In the genomic region with DNA sequence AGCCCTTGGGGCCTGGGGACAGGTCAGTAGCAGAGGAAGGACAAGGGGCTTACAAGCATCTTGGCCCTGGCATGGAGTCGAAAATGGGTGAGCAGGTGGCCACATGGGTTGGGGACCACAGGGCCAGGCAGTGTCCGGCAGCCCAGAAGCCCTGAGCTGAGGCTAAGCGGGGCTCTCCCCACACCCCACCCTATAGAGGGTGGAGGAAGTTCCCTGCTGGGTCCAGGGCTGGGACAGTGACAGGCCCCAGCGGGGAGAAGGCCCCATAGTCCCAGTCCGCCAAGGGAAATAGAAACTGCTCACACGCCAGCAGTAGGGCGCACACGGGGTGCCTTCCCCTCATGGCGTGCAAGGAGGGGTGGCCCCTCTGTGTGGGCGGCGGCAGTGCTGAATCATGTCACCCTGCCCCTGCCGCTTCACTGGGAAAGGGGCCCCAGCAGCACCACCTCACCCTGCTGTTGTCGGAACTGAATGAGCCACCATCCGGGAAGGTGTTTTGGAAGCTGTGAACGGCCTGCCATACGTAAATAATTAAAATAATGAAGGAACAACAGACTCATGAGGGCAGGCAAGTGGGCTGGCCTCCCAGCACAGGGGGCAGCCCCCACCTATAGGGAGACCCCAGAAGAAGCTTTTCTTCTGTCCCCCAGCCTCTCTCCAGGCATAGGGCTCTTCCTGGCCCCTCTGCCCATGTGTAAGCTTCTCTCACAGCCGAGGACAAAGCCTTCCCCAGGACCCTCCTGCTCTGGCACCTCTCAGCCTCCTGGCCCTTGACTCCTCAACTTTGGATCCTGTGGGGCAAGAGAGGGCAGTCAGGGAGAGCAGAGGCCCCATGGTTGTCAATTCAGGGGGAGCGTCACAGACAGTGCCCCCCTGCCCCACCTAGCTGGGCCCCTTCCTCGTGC, we compare ENCODE assay signal across 8 cellular contexts. TPM values are rescaled to one million over a fixed set of nuclear protein-coding genes. Genes with fewer than 3 reads are reported as not detected.
A peak's percentile ranks its signal among the peaks of the same experiment; 100 is the strongest.
DNase-seq lines count a peak whose midpoint lies in the region; ATAC-seq, FAIRE-seq and TF ChIP-seq lines count a peak whose summit lies in the region.

No MANE protein-coding gene starts in this region.

- no peak for TF ChIP-seq EP300 in K562 (IDR thresholded peaks at IDR 0.05; ENCODE audit: low read length)

- H3K9me3 ChIP-seq in K562 (replicated peaks; ENCODE audit: control insufficient read depth, insufficient read depth, low read depth, low read length) = no peaks in the 10 kb centered on the region

- in situ Hi-C loops in K562 (cut with MboI) = no loop called here

- no peak for TF ChIP-seq CTCF in K562 (IDR thresholded peaks at IDR 0.05 in 2 of 3, conservative IDR thresholded peaks at IDR 0.05 in 1 of 3; ENCODE audit: insufficient read depth in 2 of 3, low read depth in 1 of 3, low read length in 3 of 3)

- intact Hi-C loops in K562 (cut with micrococcal nuclease) = no loop called here

- POLR2A ChIA-PET in K562 (lab: Yijun Ruan, JAX) = interaction anchor here (0.6 to 1.6 kb wide), 4 partner anchors 8 to 41 kb away, joined by 3 to 6 read pairs (median 4); no protein-coding TSS in a partner anchor

- DNase-seq in T-helper 9 cell = peak; percentile 49
- peak; percentile 77 to 93 (median 90) for DNase-seq in K562 (ENCODE audit: extremely low read depth in 1 of 4, low spot score in 3 of 4)
- peak; percentile 93 for DNase-seq in stimulated activated CD8-positive, alpha-beta memory T cell treated with anti-CD3 and anti-CD28 coated beads, Interleukin-12 subunit alpha, Interleukin-12 subunit beta, amount 100 ng/mL, for 24 hours (ENCODE audit: extremely low read depth)
- DNase-seq in LoVo (ENCODE audit: low spot score) = no peak
- DNase-seq in AG20443 (ENCODE audit: low spot score) = no peak
- no peak for DNase-seq in NOMO-1 (lab: John Stamatoyannopoulos, UW; ENCODE audit: unreplicated experiment in 2 of 2)

- TF ChIP-seq POLR2A in GM18526 (IDR thresholded peaks at IDR 0.05; ENCODE audit: extremely low read depth, insufficient read length) (peak; percentile 73), K562 (conservative IDR thresholded peaks at IDR 0.05) (peak; percentile 73)

- peaks cover 3% of the 10 kb centered on the region for H3K9me1 ChIP-seq in K562 (ENCODE audit: control insufficient read depth, insufficient read depth, low read length)

- H3K4me2 ChIP-seq in K562 (ENCODE audit: insufficient read depth, low read length) = peak overlapping the region; percentile 71

- no peaks in the 10 kb centered on the region for H3K79me2 ChIP-seq in K562 (ENCODE audit: control insufficient read depth, insufficient read depth, low read length)

- H2AFZ ChIP-seq in K562 (ENCODE audit: low read depth, low read length) = peak overlapping the region; percentile 99

- no peak for TF ChIP-seq RAD21 in K562 (CRISPR knock-in tag; conservative IDR thresholded peaks at IDR 0.05 in 1 of 2, IDR thresholded peaks at IDR 0.05 in 1 of 2)

- peak; percentile 87 for FAIRE-seq in K562 (lab: Jason Lieb, UNC)

- BruUV-seq in K562 (replicated peaks; lab: Mats Ljungman, UMichigan) = no TSS peak

- no peaks in the 10 kb centered on the region for H4K20me1 ChIP-seq in K562 (replicated peaks; ENCODE audit: control insufficient read depth, insufficient read depth, low read length)

- H3K9ac ChIP-seq in K562 (ENCODE audit: insufficient read depth in 1 of 2, low read depth in 2 of 2, low read length in 2 of 2) = peak overlapping the region; percentile 67 to 90

- H3K4me3 ChIP-seq in K562 = no peak overlapping the region; the same call in 1 of the 2 replicates

- 15% methylated on average over 15 of the region's 19 CpGs for WGBS in K562 (ENCODE audit: insufficient coverage, low coverage, missing lambda C conversion rate)

- CTCF ChIA-PET in K562 (lab: Yijun Ruan, JAX; ENCODE audit: low intra/inter-chr PET ratio) = interaction anchor here (0.5 kb wide), 1 partner anchor 102 kb away, joined by 3 read pairs; no protein-coding TSS in a partner anchor

- H3K4me1 ChIP-seq in K562 (replicated peaks in 1 of 2; ENCODE audit: control insufficient read depth in 2 of 2, insufficient read depth in 2 of 2, low read length in 2 of 2) = peaks cover 25 to 37% of the 10 kb centered on the region in 2 experiments

- peak overlapping the region; percentile 82 for H3K27ac ChIP-seq in K562 (ENCODE audit: extremely low read depth, low read depth, low read length)

- no peaks in the 10 kb centered on the region for H3K36me3 ChIP-seq in K562 (ENCODE audit: control insufficient read depth, insufficient read depth, low read length)

- ATAC-seq in HG02884 (IDR thresholded peaks at IDR 0.05; ENCODE audit: unreplicated experiment) (peak; percentile 51), K562 (peak; percentile 84)

- no peaks in the 10 kb centered on the region for H3K27me3 ChIP-seq in K562 (ENCODE audit: control insufficient read depth in 2 of 2, insufficient read depth in 2 of 2, low read length in 2 of 2)

RNA-seq across cellular contexts. Expression of gene DUSP2, which starts 12.7 kb away (rescaled TPM):
- total RNA-seq in K562 (2011; cell fraction: chromatin; rRNA removed; ENCODE audit: low replicate concordance) = 0.16 TPM in 1 of 2 replicates, not detected in the other
- total RNA-seq in K562 (2011; cell fraction: nucleolus; rRNA removed) = 0.33 TPM in 1 of 2 replicates, not detected in the other
- total RNA-seq in K562 (2011; cell fraction: nucleoplasm; rRNA removed) = not detected in 2 replicates
- total RNA-seq in K562 (2014; rRNA removed) (not detected in 2 replicates), K562 (2014; rRNA removed; fragmentation: Illumina TruSeq; extraction: Trizol) (not detected in 2 replicates), K562 (2015; rRNA removed; fragmentation: Illumina TruSeq; extraction: Trizol) (not detected in 2 replicates), K562 (2021) (0.18 and 0.42 TPM in 2 replicates)
- polyA plus RNA-seq in K562 (2011; rRNA removed) (0.04 TPM in 1 of 2 replicates, not detected in the other), K562 (2014; fragmentation: Illumina TruSeq; extraction: Trizol) (not detected in 2 replicates), K562 (2014; fragmentation: Nextera tagmentation; extraction: Ambion mirVana) (not detected), K562 (2014; rRNA removed) (not detected in 2 replicates)
- 0.06 and 0.07 TPM in 2 replicates for polyA plus RNA-seq in K562 (2011; cell fraction: cytosol; rRNA removed)
- 0.14 and 0.64 TPM in 2 replicates for polyA plus RNA-seq in K562 (2011; cell fraction: nucleus; rRNA removed)
- 0.08 TPM in 1 of 2 replicates, not detected in the other for polyA plus RNA-seq in K562 (2012)
- not detected in 2 replicates for polyA minus RNA-seq in K562 (2011; rRNA and poly(A)+ RNA removed)
- polyA minus RNA-seq in K562 (2011; cell fraction: cytosol; rRNA and poly(A)+ RNA removed) = 0.76 and 1.8 TPM in 2 replicates
- polyA minus RNA-seq in K562 (2011; cell fraction: nucleus; rRNA and poly(A)+ RNA removed) = 0.40 and 0.89 TPM in 2 replicates

RNA-seq across cellular contexts. Expression of gene ASTL, which starts 19.6 kb away (rescaled TPM):
- not detected in 2 replicates for total RNA-seq in K562 (2011; cell fraction: chromatin; rRNA removed; ENCODE audit: low replicate concordance)
- total RNA-seq in K562 (2011; cell fraction: nucleolus; rRNA removed) = not detected in 2 replicates
- not detected in 2 replicates for total RNA-seq in K562 (2011; cell fraction: nucleoplasm; rRNA removed)
- total RNA-seq in K562 (2014; rRNA removed) (not detected in 2 replicates), K562 (2014; rRNA removed; fragmentation: Illumina TruSeq; extraction: Trizol) (not detected in 2 replicates), K562 (2015; rRNA removed; fragmentation: Illumina TruSeq; extraction: Trizol) (not detected in 2 replicates), K562 (2021) (not detected in 2 replicates)
- polyA plus RNA-seq in K562 (2011; rRNA removed) (not detected in 2 replicates), K562 (2014; fragmentation: Illumina TruSeq; extraction: Trizol) (not detected in 2 replicates), K562 (2014; fragmentation: Nextera tagmentation; extraction: Ambion mirVana) (not detected), K562 (2014; rRNA removed) (not detected in 2 replicates)
- polyA plus RNA-seq in K562 (2011; cell fraction: cytosol; rRNA removed) = not detected in 2 replicates
- polyA plus RNA-seq in K562 (2011; cell fraction: nucleus; rRNA removed) = not detected in 2 replicates
- polyA plus RNA-seq in K562 (2012) = not detected in 2 replicates
- not detected in 2 replicates for polyA minus RNA-seq in K562 (2011; rRNA and poly(A)+ RNA removed)
- not detected in 2 replicates for polyA minus RNA-seq in K562 (2011; cell fraction: cytosol; rRNA and poly(A)+ RNA removed)
- not detected in 2 replicates for polyA minus RNA-seq in K562 (2011; cell fraction: nucleus; rRNA and poly(A)+ RNA removed)

RNA-seq across cellular contexts. Expression of gene ADRA2B, which starts 41.5 kb away (rescaled TPM):
- total RNA-seq in K562 (2011; cell fraction: chromatin; rRNA removed; ENCODE audit: low replicate concordance) = 0.07 and 0.11 TPM in 2 replicates
- total RNA-seq in K562 (2011; cell fraction: nucleolus; rRNA removed) = 0.13 and 0.17 TPM in 2 replicates
- not detected in 2 replicates for total RNA-seq in K562 (2011; cell fraction: nucleoplasm; rRNA removed)
- not detected in 2 replicates for total RNA-seq in K562 (2014; rRNA removed)
- not detected in 2 replicates for total RNA-seq in K562 (2014; rRNA removed; fragmentation: Illumina TruSeq; extraction: Trizol)
- total RNA-seq in K562 (2015; rRNA removed; fragmentation: Illumina TruSeq; extraction: Trizol) = not detected in 2 replicates
- not detected in 2 replicates for total RNA-seq in K562 (2021)
- not detected in 2 replicates for polyA plus RNA-seq in K562 (2011; rRNA removed)
- 0.04 TPM in 1 of 2 replicates, not detected in the other for polyA plus RNA-seq in K562 (2011; cell fraction: cytosol; rRNA removed)
- polyA plus RNA-seq in K562 (2011; cell fraction: nucleus; rRNA removed) = 0.14 and 0.27 TPM in 2 replicates
- 0.03 TPM in 1 of 2 replicates, not detected in the other for polyA plus RNA-seq in K562 (2012)
- not detected in 2 replicates for polyA plus RNA-seq in K562 (2014; fragmentation: Illumina TruSeq; extraction: Trizol)
- polyA plus RNA-seq in K562 (2014; fragmentation: Nextera tagmentation; extraction: Ambion mirVana) = not detected
- not detected in 2 replicates for polyA plus RNA-seq in K562 (2014; rRNA removed)
- polyA minus RNA-seq in K562 (2011; rRNA and poly(A)+ RNA removed) = not detected in 2 replicates
- not detected in 2 replicates for polyA minus RNA-seq in K562 (2011; cell fraction: cytosol; rRNA and poly(A)+ RNA removed)
- polyA minus RNA-seq in K562 (2011; cell fraction: nucleus; rRNA and poly(A)+ RNA removed) = not detected in 2 replicates

RNA-seq across cellular contexts. Expression of gene STARD7, which starts 50.7 kb away (rescaled TPM):
- 162 and 181 TPM in 2 replicates for total RNA-seq in K562 (2011; cell fraction: chromatin; rRNA removed; ENCODE audit: low replicate concordance)
- total RNA-seq in K562 (2011; cell fraction: nucleolus; rRNA removed) = 102 and 117 TPM in 2 replicates
- total RNA-seq in K562 (2011; cell fraction: nucleoplasm; rRNA removed) = 122 and 139 TPM in 2 replicates
- total RNA-seq in K562 (2014; rRNA removed) (147 and 306 TPM in 2 replicates), K562 (2014; rRNA removed; fragmentation: Illumina TruSeq; extraction: Trizol) (173 and 193 TPM in 2 replicates), K562 (2015; rRNA removed; fragmentation: Illumina TruSeq; extraction: Trizol) (170 and 173 TPM in 2 replicates), K562 (2021) (192 and 196 TPM in 2 replicates)
- polyA plus RNA-seq in K562 (2011; rRNA removed) (95.3 and 108 TPM in 2 replicates), K562 (2014; fragmentation: Illumina TruSeq; extraction: Trizol) (136 and 145 TPM in 2 replicates), K562 (2014; fragmentation: Nextera tagmentation; extraction: Ambion mirVana) (100 to 1,000 TPM in 1 of 2 experiments, 10 to 100 TPM in 1; 90.9 to 140 TPM), K562 (2014; rRNA removed) (103 and 122 TPM in 2 replicates)
- polyA plus RNA-seq in K562 (2011; cell fraction: cytosol; rRNA removed) = 41.7 and 76.2 TPM in 2 replicates
- polyA plus RNA-seq in K562 (2011; cell fraction: nucleus; rRNA removed) = 118 and 127 TPM in 2 replicates
- polyA plus RNA-seq in K562 (2012) = 80.3 and 106 TPM in 2 replicates
- polyA minus RNA-seq in K562 (2011; rRNA and poly(A)+ RNA removed) = 143 and 146 TPM in 2 replicates
- 72.4 and 78.6 TPM in 2 replicates for polyA minus RNA-seq in K562 (2011; cell fraction: cytosol; rRNA and poly(A)+ RNA removed)
- 76.7 and 83.3 TPM in 2 replicates for polyA minus RNA-seq in K562 (2011; cell fraction: nucleus; rRNA and poly(A)+ RNA removed)

Comparison
In these comparisons a context has a peak if more than half of its experiments do, and no peak if none do; other contexts are left out.
1. DNase-seq: peak in T-helper 9 cell (single experiment), K562 (4 of 4) and stimulated activated CD8-positive, alpha-beta memory T cell treated with anti-CD3 and anti-CD28 coated beads, Interleukin-12 subunit alpha, Interleukin-12 subunit beta, amount 100 ng/mL, for 24 hours (single experiment); none in LoVo (single experiment), AG20443 (single experiment) and NOMO-1 (0 of 2).